Comparison of ENCODE assay signal across 9 cellular contexts in the genomic region with DNA sequence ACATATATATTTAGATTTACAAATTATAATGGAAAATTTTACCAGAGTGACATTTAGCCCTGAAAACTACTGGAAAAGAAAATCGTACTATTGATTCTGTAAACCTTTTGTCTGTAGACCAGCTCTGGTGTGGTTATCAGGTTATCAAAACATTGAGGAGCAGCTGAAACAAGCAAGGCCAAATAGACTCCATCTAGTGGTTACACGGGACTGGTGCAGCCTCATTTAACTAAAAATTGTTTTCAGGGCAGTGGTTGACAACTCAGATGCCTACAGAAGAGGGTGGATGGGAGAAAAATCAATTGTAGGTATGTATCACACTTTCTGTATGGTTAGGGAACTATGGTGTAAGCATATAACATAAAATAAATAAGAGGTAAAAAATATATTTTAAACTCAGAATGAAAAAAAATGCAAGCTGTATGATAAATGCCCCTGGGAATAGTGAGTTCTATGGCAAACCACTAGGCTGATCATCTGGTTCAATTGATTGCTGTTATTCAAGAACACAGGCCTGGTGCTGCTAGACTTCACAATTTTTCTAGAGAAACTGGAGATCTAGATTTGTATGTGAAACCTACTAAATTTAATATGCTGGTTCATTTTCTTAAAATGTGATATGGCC. TPM values are rescaled to one million over a fixed set of nuclear protein-coding genes. Genes with fewer than 3 reads are reported as not detected.
DNase-seq lines count a peak whose midpoint lies in the region; ATAC-seq and TF ChIP-seq lines count a peak whose summit lies in the region.
"Had no signal": no experiment of that assay in that cellular context is flagged by ENCODE, and none has a peak within 500 bp of the region (broad histone marks: within the 10 kb centered on the region; RNA-seq: fewer than 3 reads in every experiment).

No MANE protein-coding gene starts in this region.

- H3K27me3 ChIP-seq in SK-N-SH (ENCODE audit: insufficient read depth) (no peaks in the 10 kb centered on the region), psoas muscle (ENCODE audit: insufficient read depth in 3 of 3, low read length in 2 of 3) (no peaks in the 10 kb centered on the region)

- ATAC-seq in GM18502 (IDR thresholded peaks at IDR 0.05; ENCODE audit: poor library complexity, unreplicated experiment) (peak; percentile 100), HG02798 (IDR thresholded peaks at IDR 0.05; ENCODE audit: poor library complexity, unreplicated experiment) (peak; percentile 99), psoas muscle (peak; percentile 67 to 87 (median 80))

- TF ChIP-seq EP300 in SK-N-SH (IDR thresholded peaks at IDR 0.05; ENCODE audit: borderline replicate concordance in 1 of 2, low read depth in 1 of 2, low read length in 1 of 2), result no peak

- H3K9me2 ChIP-seq in SK-N-SH, result no peaks in the 10 kb centered on the region

- H3K79me2 ChIP-seq in SK-N-SH (ENCODE audit: insufficient read depth), result no peaks in the 10 kb centered on the region

- no peaks in the 10 kb centered on the region for H3K36me3 ChIP-seq in SK-N-SH (replicated peaks in 1 of 2; ENCODE audit: control insufficient read depth in 1 of 2, insufficient read depth in 2 of 2, low read length in 1 of 2)
- H3K36me3 ChIP-seq in psoas muscle (ENCODE audit: insufficient read depth in 1 of 2, low read depth in 1 of 2), result peaks cover 0 to 4% of the 10 kb centered on the region in 2 donors

- H3F3A ChIP-seq in SK-N-SH (replicated peaks; ENCODE audit: insufficient read depth), result no peaks in the 10 kb centered on the region

- POLR2A ChIA-PET in SK-N-SH (lab: Yijun Ruan, JAX), result no interaction called here

- TF ChIP-seq CTCF in 22Rv1 (IDR thresholded peaks at IDR 0.05) (peak; percentile 99), SK-N-SH (IDR thresholded peaks at IDR 0.05) (peak; percentile 93), psoas muscle (IDR thresholded peaks at IDR 0.05) (peak; percentile 69)

- intact Hi-C loops in psoas muscle (cut with DNase I), result loop anchor here in 1 of 2 donors (10.0 kb wide), 1 partner anchor 714 kb away; no protein-coding TSS in a partner anchor

- H3K4me2 ChIP-seq in SK-N-SH, result no peak overlapping the region

- no peaks in the 10 kb centered on the region for H3K9me3 ChIP-seq in SK-N-SH
- H3K9me3 ChIP-seq in psoas muscle, result no peaks in the 10 kb centered on the region

- DNase-seq in NCI-H1048 (lab: John Stamatoyannopoulos, UW) (peak; percentile 18), SK-N-SH (peak; percentile 48), foreskin melanocyte (peak; percentile 12), psoas muscle (no peak)
- no peak for DNase-seq in activated T-cell treated with anti-CD3 and anti-CD28 coated beads, Interleukin-2, amount 50 U/mL, for 1 hour

- H3K4me1 ChIP-seq in SK-N-SH (ENCODE audit: control insufficient read depth in 1 of 2, insufficient read depth in 2 of 2, low read depth in 1 of 2, low read length in 1 of 2) (no peaks in the 10 kb centered on the region), psoas muscle (peaks cover 9% of the 10 kb centered on the region)

- no peak overlapping the region for H3K9ac ChIP-seq in SK-N-SH

- no peaks in the 10 kb centered on the region for H4K20me1 ChIP-seq in SK-N-SH (ENCODE audit: insufficient read depth)

- H3K4me3 ChIP-seq in SK-N-SH (ENCODE audit: low read depth in 2 of 2, low read length in 1 of 2), result no peak overlapping the region
- no peak overlapping the region for H3K4me3 ChIP-seq in psoas muscle

- TF ChIP-seq RAD21 in SK-N-SH (IDR thresholded peaks at IDR 0.05; ENCODE audit: low read length), result peak; percentile 59

- H2AFZ ChIP-seq in SK-N-SH (ENCODE audit: low read depth), result no peak overlapping the region

- no peak overlapping the region for H3K27ac ChIP-seq in 22Rv1
- H3K27ac ChIP-seq in SK-N-SH (ENCODE audit: low read depth in 2 of 2, low read length in 1 of 2), result no peak overlapping the region
- H3K27ac ChIP-seq in psoas muscle, result no peak overlapping the region
- H3K27ac ChIP-seq: epithelial cell of prostate had no signal

- 4% methylated on average over 2 of the region's 2 CpGs for WGBS in SK-N-SH (ENCODE audit: low lambda C conversion rate)
- 17 to 27% (median 23%) methylated on average over 2 of the region's 2 CpGs for WGBS in psoas muscle, 3 donors

- CTCF ChIA-PET in SK-N-SH (lab: Yijun Ruan, JAX), result interaction anchor here (0.6 to 2.4 kb wide), 21 partner anchors 9 to 718 kb away, joined by 3 to 15 read pairs (median 5); no protein-coding TSS in a partner anchor

TF ChIP-seq in SK-N-SH, 30 proteins besides CTCF, POLR2A, EP300 and RAD21:
- TF ChIP-seq SMC3 (IDR thresholded peaks at IDR 0.05; ENCODE audit: low read depth, low read length), result peak; percentile 61
- peak; percentile 15 for TF ChIP-seq CHD2 (IDR thresholded peaks at IDR 0.05; ENCODE audit: low read length, partially characterized antibody)
- TF ChIP-seq GATA2 (CRISPR knock-in tag; IDR thresholded peaks at IDR 0.05), result peak; percentile 61
- TF ChIP-seq, protein P1, sequence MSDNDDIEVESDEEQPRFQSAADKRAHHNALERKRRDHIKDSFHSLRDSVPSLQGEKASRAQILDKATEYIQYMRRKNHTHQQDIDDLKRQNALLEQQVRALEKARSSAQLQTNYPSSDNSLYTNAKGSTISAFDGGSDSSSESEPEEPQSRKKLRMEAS (IDR thresholded peaks at IDR 0.05; ENCODE audit: low read depth), result no peak
TF ChIP-seq in SK-N-SH: peak in this region for 3.

RNA-seq across cellular contexts. Expression of a gene that starts 51.2 kb away (rescaled TPM):
- 0.02 TPM in 1 of 2 replicates, not detected in the other for polyA plus RNA-seq in SK-N-SH (2012; rRNA removed)
- polyA plus RNA-seq in SK-N-SH (2012; cell fraction: cytosol; rRNA removed), result under 0.01 TPM in 1 of 2 replicates, not detected in the other
- polyA plus RNA-seq in SK-N-SH (2012; cell fraction: nucleus; rRNA removed), result not detected in 2 replicates
- total RNA-seq in psoas muscle, result 10 to 100 TPM in 3 of 4 donors, 1 to 10 TPM in 1; 7.1 to 21.9 (median 14.5) TPM
- polyA plus RNA-seq in psoas muscle, result 1 to 10 TPM; 1.3 to 5.4 (median 3.0) TPM

Comparison
In these comparisons a context has a peak if more than half of its experiments do, and no peak if none do; other contexts are left out.
1. DNase-seq: peak in NCI-H1048 (single experiment), SK-N-SH (single experiment) and foreskin melanocyte (single experiment); none in psoas muscle (0 of 2) and activated T-cell treated with anti-CD3 and anti-CD28 coated beads, Interleukin-2, amount 50 U/mL, for 1 hour (single experiment).
2. Peak in every context shown above with its lines, with median percentiles within 50 percentile points of each other: CTCF ChIP-seq and ATAC-seq.